In genomic region chr14:69682607-69683263, GRCh38 we compare ENCODE assay signal across 10 cellular contexts.
DNase-seq lines count a peak whose midpoint lies in the region; ATAC-seq and TF ChIP-seq lines count a peak whose summit lies in the region.
"Had no signal": no experiment of that assay in that cellular context is flagged by ENCODE, and none has a peak within 500 bp of the region (broad histone marks: within the 10 kb centered on the region; RNA-seq: fewer than 3 reads in every experiment).

No MANE protein-coding gene starts in this region.

- H3K36me3 Mint-ChIP-seq in CD4-positive, alpha-beta T cell (ENCODE audit: low read depth), result peaks cover 29% of the 10 kb centered on the region
- peaks cover 0 to 17% (median 10%) of the 10 kb centered on the region in 3 donors for H3K36me3 Mint-ChIP-seq in naive thymus-derived CD8-positive, alpha-beta T cell

- peaks cover 3 to 24% of the 10 kb centered on the region in 2 donors for H3K4me1 ChIP-seq in breast epithelium

- H3K9me3 Mint-ChIP-seq in CD4-positive, alpha-beta T cell, result no peaks in the 10 kb centered on the region
- H3K9me3 Mint-ChIP-seq in naive thymus-derived CD8-positive, alpha-beta T cell, result no peaks in the 10 kb centered on the region

- H3K27me3 ChIP-seq in CD4-positive, alpha-beta T cell (ENCODE audit: control insufficient read depth, insufficient read depth, low read length), result no peaks in the 10 kb centered on the region
- H3K27me3 ChIP-seq in breast epithelium (no peaks in the 10 kb centered on the region), brain microvascular endothelial cell (replicated peaks) (no peaks in the 10 kb centered on the region)
- H3K27me3 ChIP-seq: cardiac muscle cell had no signal

- no peaks in the 10 kb centered on the region for H3K36me3 ChIP-seq in breast epithelium
- no peaks in the 10 kb centered on the region for H3K36me3 ChIP-seq in brain microvascular endothelial cell (replicated peaks)
- H3K36me3 ChIP-seq: cardiac muscle cell had no signal

- no peak overlapping the region for H3K4me3 ChIP-seq in breast epithelium
- H3K4me3 ChIP-seq in brain microvascular endothelial cell (ENCODE audit: low read depth, low read length), result no peak overlapping the region
- H3K4me3 ChIP-seq: cardiac muscle cell had no signal

- H3K4me1 Mint-ChIP-seq in CD4-positive, alpha-beta T cell (ENCODE audit: low read depth), result peaks cover 72% of the 10 kb centered on the region
- peaks cover 38 to 76% (median 63%) of the 10 kb centered on the region in 4 donors for H3K4me1 Mint-ChIP-seq in naive thymus-derived CD8-positive, alpha-beta T cell

- TF ChIP-seq CTCF in CD4-positive, alpha-beta T cell (IDR thresholded peaks at IDR 0.05), result no peak
- TF ChIP-seq CTCF in breast epithelium (IDR thresholded peaks at IDR 0.05) (no peak), brain microvascular endothelial cell (IDR thresholded peaks at IDR 0.05; ENCODE audit: low read depth, low read length, missing control alignments) (no peak)

- in situ Hi-C loops in brain microvascular endothelial cell (cut with HindIII; ENCODE audit: low pct_ligation_motif_present, low sequenced_read_pairs), result no loop called here

- H3K9me3 ChIP-seq in CD4-positive, alpha-beta T cell (ENCODE audit: control insufficient read depth, low read length), result no peaks in the 10 kb centered on the region
- no peaks in the 10 kb centered on the region for H3K9me3 ChIP-seq in breast epithelium

- H3K27me3 Mint-ChIP-seq in CD4-positive, alpha-beta T cell, result no peaks in the 10 kb centered on the region
- no peaks in the 10 kb centered on the region for H3K27me3 Mint-ChIP-seq in naive thymus-derived CD8-positive, alpha-beta T cell

- no peak overlapping the region for H3K27ac ChIP-seq in CD4-positive, alpha-beta T cell (ENCODE audit: low read depth, low read length)
- H3K27ac ChIP-seq in breast epithelium (peak overlapping the region; percentile 55 to 74), brain microvascular endothelial cell (no peak overlapping the region)
- H3K27ac ChIP-seq: cardiac muscle cell had no signal

- POLR2A ChIA-PET in CD4-positive, alpha-beta T cell (lab: Charles Lee), result interaction anchor here (0.9 to 1.3 kb wide), 3 partner anchors 9 to 73 kb away, joined by 3 read pairs; no protein-coding TSS in a partner anchor
- POLR2A ChIA-PET in naive thymus-derived CD8-positive, alpha-beta T cell (lab: Charles Lee), result interaction anchor here (0.6 kb wide), 1 partner anchor 59 kb away, joined by 4 read pairs; no protein-coding TSS in a partner anchor

- intact Hi-C loops in CD4-positive, alpha-beta T cell (cut with DNase I, micrococcal nuclease), result no loop called here
- intact Hi-C loops in breast epithelium (cut with DNase I; ENCODE audit: low total_unique reads), result no loop called here

- ATAC-seq in CD4-positive, alpha-beta T cell (ENCODE audit: poor library complexity), result peak; percentile 50
- peak in 1 of 2 donors; percentile 40 for ATAC-seq in naive thymus-derived CD8-positive, alpha-beta T cell
- no peak for ATAC-seq in HG02870 (IDR thresholded peaks at IDR 0.05; ENCODE audit: unreplicated experiment)
- ATAC-seq in GM19452 (IDR thresholded peaks at IDR 0.05; ENCODE audit: unreplicated experiment), result no peak

- peak overlapping the region; percentile 31 for H3K27ac Mint-ChIP-seq in CD4-positive, alpha-beta T cell
- peak overlapping the region in 7 of 10 donors; percentile 16 to 85 (median 61) for H3K27ac Mint-ChIP-seq in naive thymus-derived CD8-positive, alpha-beta T cell

- no peak for TF ChIP-seq POLR2A in breast epithelium (IDR thresholded peaks at IDR 0.05)

- CTCF ChIA-PET in CD4-positive, alpha-beta T cell (lab: Charles Lee), result interaction anchor here (0.7 kb wide), 1 partner anchor 28 kb away, joined by 5 read pairs; no protein-coding TSS in a partner anchor

- H3K4me3 Mint-ChIP-seq in CD4-positive, alpha-beta T cell, result peak overlapping the region; percentile 47
- H3K4me3 Mint-ChIP-seq in naive thymus-derived CD8-positive, alpha-beta T cell, result peak overlapping the region in 2 of 10 donors; percentile 3 to 44

- DNase-seq in CD4-positive, alpha-beta T cell, result no peak
- peak; percentile 4 for DNase-seq in MV-4-11 (lab: John Stamatoyannopoulos, UW)
- DNase-seq in breast epithelium (ENCODE audit: low spot score in 2 of 2), result peak in 1 of 2 donors; percentile 42
- no peak for DNase-seq in naive thymus-derived CD8-positive, alpha-beta T cell
- DNase-seq in brain microvascular endothelial cell, result no peak
- DNase-seq in hypothalamus (lab: John Stamatoyannopoulos, UW), result no peak
- DNase-seq: kidney glomerular epithelial cell had no signal

Comparison
In these comparisons a context has a peak if more than half of its experiments do, and no peak if none do; other contexts are left out.
1. H3K27ac ChIP-seq: peak in breast epithelium (2 of 2); none in CD4-positive, alpha-beta T cell (single experiment) and brain microvascular endothelial cell (single experiment).